Comparison of ENCODE assay signal across 28 cellular contexts in genomic region chr3:74537857-74538256, GRCh38.
"Had no signal": no experiment of that assay in that cellular context is flagged by ENCODE, and none has a peak within 500 bp of the region (broad histone marks: within the 10 kb centered on the region; RNA-seq: fewer than 3 reads in every experiment).

No MANE protein-coding gene starts in this region.

- DNase-seq: activated CD4-positive, alpha-beta T cell treated with anti-CD3 and anti-CD28 coated beads for 4 hours; activated CD8-positive, alpha-beta memory T cell treated with anti-CD3 and anti-CD28 coated beads, Interleukin-2, amount 50 U/mL, for 4 hours; activated CD8-positive, alpha-beta T cell treated with anti-CD3 and anti-CD28 coated beads for 36 hours; activated gamma-delta T cell treated with Interleukin-2 at 50 U/mL for 16 hours; activated naive CD4-positive, alpha-beta T cell treated with anti-CD3 and anti-CD28 coated beads, Interleukin-2, amount 10 ng/mL, durations not matched to agents 7 days and 5 days; activated naive CD8-positive, alpha-beta T cell treated with anti-CD3 and anti-CD28 coated beads for 36 hours; activated T-cell treated with anti-CD3 and anti-CD28 coated beads, Interleukin-2, amount 50 U/mL, for 72 hours; anterior cingulate cortex; Karpas-422; NCI-H1048; NCI-H146; NCI-H187 treated with DMSO at 0.1 percent for 48 hours; NCI-H2081 treated with DMSO at 0.1 percent for 48 hours; NCI-H2171; NCI-H2227 treated with DMSO at 0.1 percent for 48 hours; NCI-H524 treated with DMSO at 0.1 percent for 48 hours; NCI-H774; RPMI8226; SW 1271 had no signal

- H3K4me1 Mint-ChIP-seq: activated naive CD4-positive, alpha-beta T cell treated with anti-CD3 and anti-CD28 coated beads, Interleukin-2, amount 10 ng/mL, durations not matched to agents 7 days and 5 days; activated naive CD8-positive, alpha-beta T cell treated with anti-CD3 and anti-CD28 coated beads for 36 hours had no signal

- H3K36me3 ChIP-seq: adrenal gland, cardiac muscle cell had no signal

- H3K4me1 ChIP-seq: adrenal gland had no signal

- H3K27me3 Mint-ChIP-seq: activated CD8-positive, alpha-beta T cell treated with anti-CD3 and anti-CD28 coated beads for 36 hours; activated naive CD4-positive, alpha-beta T cell treated with anti-CD3 and anti-CD28 coated beads, Interleukin-2, amount 10 ng/mL, durations not matched to agents 7 days and 5 days; activated naive CD8-positive, alpha-beta T cell treated with anti-CD3 and anti-CD28 coated beads for 36 hours had no signal

- H3K9me3 ChIP-seq: adrenal gland had no signal

- H3K4me3 Mint-ChIP-seq: activated CD8-positive, alpha-beta T cell treated with anti-CD3 and anti-CD28 coated beads for 36 hours; activated naive CD4-positive, alpha-beta T cell treated with anti-CD3 and anti-CD28 coated beads, Interleukin-2, amount 10 ng/mL, durations not matched to agents 7 days and 5 days; activated naive CD8-positive, alpha-beta T cell treated with anti-CD3 and anti-CD28 coated beads for 36 hours; activated T-cell treated with anti-CD3 and anti-CD28 coated beads, Interleukin-2, amount 50 U/mL, for 72 hours; brain; T-helper 1 cell treated with Interleukin-12 subunit alpha and Interleukin-12 subunit beta and Interleukin-4 antibody, amounts not matched to agents 30 μg/mL and 1 μg/mL, for 36 hours had no signal

- H3K36me3 Mint-ChIP-seq: activated naive CD4-positive, alpha-beta T cell treated with anti-CD3 and anti-CD28 coated beads, Interleukin-2, amount 10 ng/mL, durations not matched to agents 7 days and 5 days; activated naive CD8-positive, alpha-beta T cell treated with anti-CD3 and anti-CD28 coated beads for 36 hours; brain had no signal

- H3K27me3 ChIP-seq: adrenal gland, cardiac muscle cell had no signal

- H3K27ac Mint-ChIP-seq: activated CD8-positive, alpha-beta T cell treated with anti-CD3 and anti-CD28 coated beads for 36 hours; activated naive CD4-positive, alpha-beta T cell treated with anti-CD3 and anti-CD28 coated beads, Interleukin-2, amount 10 ng/mL, durations not matched to agents 7 days and 5 days; activated naive CD8-positive, alpha-beta T cell treated with anti-CD3 and anti-CD28 coated beads for 36 hours; activated T-cell treated with anti-CD3 and anti-CD28 coated beads, Interleukin-2, amount 50 U/mL, for 72 hours; activated T-helper 2 cell treated with anti-CD3 and anti-CD28 coated beads, Interferon-gamma antibody, Interleukin-2, Interleukin-4, amounts not matched to agents 10 μg/mL and 5 μg/mL and 100 μg/mL, durations not matched to agents 14 hours and 24 hours and 36 hours; T-helper 1 cell treated with Interleukin-12 subunit alpha and Interleukin-12 subunit beta and Interleukin-4 antibody, amounts not matched to agents 30 μg/mL and 1 μg/mL, for 36 hours had no signal

- H3K9me3 Mint-ChIP-seq: activated naive CD4-positive, alpha-beta T cell treated with anti-CD3 and anti-CD28 coated beads, Interleukin-2, amount 10 ng/mL, durations not matched to agents 7 days and 5 days; brain had no signal

- ATAC-seq: activated CD4-positive, CD25-positive, alpha-beta regulatory T cell treated with anti-CD3 and anti-CD28 coated beads, Interleukin-2, amount 50 U/mL, for 24 hours; activated CD8-positive, alpha-beta T cell treated with anti-CD3 and anti-CD28 coated beads for 36 hours; activated T-cell treated with anti-CD3 and anti-CD28 coated beads, Interleukin-2, amount 50 U/mL, for 72 hours; K562; Panc1 had no signal

- H3K4me3 ChIP-seq: adrenal gland, cardiac muscle cell, K562, SK-N-MC had no signal

- H3K27ac ChIP-seq: adrenal gland, cardiac muscle cell, SK-N-MC had no signal
